Comparison of ENCODE assay signal across 16 cellular contexts in genomic region chr12:88448337-88448944, GRCh38.
A peak's percentile ranks its signal among the peaks of the same experiment; 100 is the strongest.
DNase-seq lines count a peak whose midpoint lies in the region; ATAC-seq and TF ChIP-seq lines count a peak whose summit lies in the region.
"Had no signal": no experiment of that assay in that cellular context is flagged by ENCODE, and none has a peak within 500 bp of the region (broad histone marks: within the 10 kb centered on the region; RNA-seq: fewer than 3 reads in every experiment).

No MANE protein-coding gene starts in this region.

- H3K36me3 ChIP-seq in HEK293 (ENCODE audit: control insufficient read depth in 2 of 2, insufficient read depth in 1 of 2, low read length in 2 of 2) (no peaks in the 10 kb centered on the region), neural progenitor cell (no peaks in the 10 kb centered on the region)
- H3K36me3 ChIP-seq in naive thymus-derived CD4-positive, alpha-beta T cell (ENCODE audit: control insufficient read depth in 2 of 3, insufficient read depth in 3 of 3, low read length in 3 of 3), result no peaks in the 10 kb centered on the region
- H3K36me3 ChIP-seq: uterus had no signal

- no peak for TF ChIP-seq CTCF in HEK293 (tag by site-specific recombination; IDR thresholded peaks at IDR 0.05)
- TF ChIP-seq CTCF in neural progenitor cell (IDR thresholded peaks at IDR 0.05), result no peak

- no peaks in the 10 kb centered on the region for H3K36me3 Mint-ChIP-seq in neural progenitor cell
- no peaks in the 10 kb centered on the region for H3K36me3 Mint-ChIP-seq in naive thymus-derived CD4-positive, alpha-beta T cell
- H3K36me3 Mint-ChIP-seq in activated naive CD4-positive, alpha-beta T cell treated with anti-CD3 and anti-CD28 coated beads, Interleukin-2, amount 10 ng/mL, durations not matched to agents 7 days and 5 days, result no peaks in the 10 kb centered on the region

- intact Hi-C loops in naive thymus-derived CD4-positive, alpha-beta T cell (cut with micrococcal nuclease), result no loop called here

- no peak overlapping the region for H3K27ac Mint-ChIP-seq in neural progenitor cell
- no peak overlapping the region for H3K27ac Mint-ChIP-seq in naive thymus-derived CD4-positive, alpha-beta T cell
- no peak overlapping the region for H3K27ac Mint-ChIP-seq in activated naive CD4-positive, alpha-beta T cell treated with anti-CD3 and anti-CD28 coated beads, Interleukin-2, amount 10 ng/mL, durations not matched to agents 7 days and 5 days
- H3K27ac Mint-ChIP-seq: HFFc6 had no signal

- no peaks in the 10 kb centered on the region for H3K27me3 ChIP-seq in neural progenitor cell
- H3K27me3 ChIP-seq in naive thymus-derived CD4-positive, alpha-beta T cell (ENCODE audit: control insufficient read depth in 2 of 2, insufficient read depth in 2 of 2, low read length in 2 of 2), result no peaks in the 10 kb centered on the region
- H3K27me3 ChIP-seq: foreskin keratinocyte, uterus had no signal

- H3K9me3 Mint-ChIP-seq in neural progenitor cell, result no peaks in the 10 kb centered on the region
- H3K9me3 Mint-ChIP-seq in naive thymus-derived CD4-positive, alpha-beta T cell, result peaks cover 0 to 5% (median 0%) of the 10 kb centered on the region in 11 donors
- no peaks in the 10 kb centered on the region for H3K9me3 Mint-ChIP-seq in activated naive CD4-positive, alpha-beta T cell treated with anti-CD3 and anti-CD28 coated beads, Interleukin-2, amount 10 ng/mL, durations not matched to agents 7 days and 5 days
- H3K9me3 Mint-ChIP-seq: HFFc6 had no signal

- peaks cover 4% of the 10 kb centered on the region for H3F3A ChIP-seq in neural progenitor cell (ENCODE audit: low read depth)

- no peak for ATAC-seq in naive thymus-derived CD4-positive, alpha-beta T cell
- ATAC-seq in GM21723 (IDR thresholded peaks at IDR 0.05; ENCODE audit: unreplicated experiment), result no peak
- ATAC-seq: foreskin keratinocyte had no signal

- H3K4me1 Mint-ChIP-seq in neural progenitor cell, result peaks cover 16% of the 10 kb centered on the region
- no peaks in the 10 kb centered on the region for H3K4me1 Mint-ChIP-seq in naive thymus-derived CD4-positive, alpha-beta T cell
- H3K4me1 Mint-ChIP-seq in activated naive CD4-positive, alpha-beta T cell treated with anti-CD3 and anti-CD28 coated beads, Interleukin-2, amount 10 ng/mL, durations not matched to agents 7 days and 5 days, result no peaks in the 10 kb centered on the region

- H3K4me1 ChIP-seq in HEK293 (ENCODE audit: control insufficient read depth, insufficient read depth, low read length) (0 out of 2 replicates have a peak, but pooled peaks cover 6% of the 10 kb centered on the region), neural progenitor cell (peaks cover 17% of the 10 kb centered on the region)
- no peaks in the 10 kb centered on the region for H3K4me1 ChIP-seq in naive thymus-derived CD4-positive, alpha-beta T cell (ENCODE audit: control insufficient read depth in 2 of 2, insufficient read depth in 2 of 2, low read length in 2 of 2)
- H3K4me1 ChIP-seq: foreskin keratinocyte, uterus had no signal

- CTCF ChIA-PET in HEK293 (lab: Yijun Ruan, JAX), result no interaction called here
- CTCF ChIA-PET in naive thymus-derived CD4-positive, alpha-beta T cell (lab: Charles Lee), result no interaction called here
- CTCF ChIA-PET in activated naive CD4-positive, alpha-beta T cell treated with anti-CD3 and anti-CD28 coated beads, Interleukin-2, amount 10 ng/mL, durations not matched to agents 7 days and 5 days (lab: Charles Lee), result no interaction called here

- DNase-seq in NCI-H2081 (lab: John Stamatoyannopoulos, UW) (peak; percentile 81 to 95), NCI-H774 (lab: John Stamatoyannopoulos, UW) (peak; percentile 21), neural progenitor cell (ENCODE audit: low spot score) (peak; percentile 52), NCI-H1048 (lab: John Stamatoyannopoulos, UW) (no peak)
- DNase-seq in naive thymus-derived CD4-positive, alpha-beta T cell, result no peak
- no peak for DNase-seq in activated naive CD4-positive, alpha-beta T cell treated with anti-CD3 and anti-CD28 coated beads, Interleukin-2, amount 10 ng/mL, durations not matched to agents 7 days and 5 days
- DNase-seq: activated CD4-positive, alpha-beta T cell treated with anti-CD3 and anti-CD28 coated beads, Interleukin-2, amount 50 U/mL, for 4 hours; activated T-cell treated with anti-CD3 and anti-CD28 coated beads, Interleukin-2, amount 50 U/mL, for 48 hours; Caco-2; cerebellar nuclear complex; foreskin keratinocyte; HFFc6; NCI-H524 treated with DMSO at 0.1 percent for 48 hours; uterus had no signal

- H3K79me2 ChIP-seq in neural progenitor cell (ENCODE audit: low read depth), result no peaks in the 10 kb centered on the region

- no peak overlapping the region for H2AFZ ChIP-seq in neural progenitor cell (replicated peaks)

- H3K9me3 ChIP-seq in HEK293 (ENCODE audit: control insufficient read depth, insufficient read depth, low read depth, low read length) (no peaks in the 10 kb centered on the region), neural progenitor cell (ENCODE audit: low read depth) (no peaks in the 10 kb centered on the region)
- no peaks in the 10 kb centered on the region for H3K9me3 ChIP-seq in naive thymus-derived CD4-positive, alpha-beta T cell (ENCODE audit: control insufficient read depth in 2 of 3, low read length in 3 of 3)
- H3K9me3 ChIP-seq: Caco-2, uterus had no signal

- H3K27me3 Mint-ChIP-seq in neural progenitor cell (ENCODE audit: insufficient read depth, low read depth), result no peaks in the 10 kb centered on the region
- peaks cover 0 to 2% (median 0%) of the 10 kb centered on the region in 5 donors for H3K27me3 Mint-ChIP-seq in naive thymus-derived CD4-positive, alpha-beta T cell
- no peaks in the 10 kb centered on the region for H3K27me3 Mint-ChIP-seq in activated naive CD4-positive, alpha-beta T cell treated with anti-CD3 and anti-CD28 coated beads, Interleukin-2, amount 10 ng/mL, durations not matched to agents 7 days and 5 days

- POLR2A ChIA-PET in HEK293 (lab: Yijun Ruan, JAX), result interaction anchor here (1.5 kb wide), 1 partner anchor 132 kb away, joined by 7 read pairs; the partner anchor contains the start of gene KITLG
- POLR2A ChIA-PET in naive thymus-derived CD4-positive, alpha-beta T cell (lab: Charles Lee), result no interaction called here

- no peak overlapping the region for H3K4me3 Mint-ChIP-seq in neural progenitor cell
- no peak overlapping the region for H3K4me3 Mint-ChIP-seq in naive thymus-derived CD4-positive, alpha-beta T cell
- H3K4me3 Mint-ChIP-seq in activated naive CD4-positive, alpha-beta T cell treated with anti-CD3 and anti-CD28 coated beads, Interleukin-2, amount 10 ng/mL, durations not matched to agents 7 days and 5 days, result no peak overlapping the region
- H3K4me3 Mint-ChIP-seq: HFFc6 had no signal

- H3K27ac ChIP-seq in HEK293 (ENCODE audit: extremely low read depth, low read depth, low read length) (no peak overlapping the region), neural progenitor cell (no peak overlapping the region)
- H3K27ac ChIP-seq in naive thymus-derived CD4-positive, alpha-beta T cell (ENCODE audit: low read depth, low read length), result no peak overlapping the region
- H3K27ac ChIP-seq: foreskin keratinocyte, uterus had no signal

- no peaks in the 10 kb centered on the region for H4K20me1 ChIP-seq in neural progenitor cell (ENCODE audit: low read depth)

- H3K4me3 ChIP-seq in HEK293 (ENCODE audit: low read depth, low read length) (no peak overlapping the region), neural progenitor cell (no peak overlapping the region)
- no peak overlapping the region for H3K4me3 ChIP-seq in naive thymus-derived CD4-positive, alpha-beta T cell (ENCODE audit: low read length)
- H3K4me3 ChIP-seq: uterus had no signal

- no peak overlapping the region for H3K9ac ChIP-seq in neural progenitor cell

- H3K4me2 ChIP-seq in neural progenitor cell, result peak overlapping the region; percentile 60

TF ChIP-seq in HEK293, 187 proteins besides CTCF, POLR2A, EP300 and RAD21 (continues in another document):
- TF ChIP-seq ZNF654 (tag by site-specific recombination; IDR thresholded peaks at IDR 0.05; ENCODE audit: low read depth) (no peak), PRDM6 (tag by site-specific recombination; IDR thresholded peaks at IDR 0.05) (0 out of 2 replicates have a peak, but pooled peaks have one; percentile 33), ZNF658 (tag by site-specific recombination; IDR thresholded peaks at IDR 0.05) (no peak), ZNF426 (tag by site-specific recombination; IDR thresholded peaks at IDR 0.05) (no peak), ZNF24 (tag by site-specific recombination; IDR thresholded peaks at IDR 0.05) (no peak), ZNF280C (tag by site-specific recombination; IDR thresholded peaks at IDR 0.05) (no peak)

Comparison
In these comparisons a context has a peak if more than half of its experiments do, and no peak if none do; other contexts are left out.
1. DNase-seq: peak in NCI-H2081 (2 of 2), NCI-H774 (single experiment) and neural progenitor cell (single experiment); none in naive thymus-derived CD4-positive, alpha-beta T cell (0 of 9), NCI-H1048 (single experiment) and activated naive CD4-positive, alpha-beta T cell treated with anti-CD3 and anti-CD28 coated beads, Interleukin-2, amount 10 ng/mL, durations not matched to agents 7 days and 5 days (single experiment).